Comparison of ENCODE assay signal across 9 cellular contexts in genomic region chr7:93245525-93246432, GRCh38. TPM values are rescaled to one million over a fixed set of nuclear protein-coding genes. Genes with fewer than 3 reads are reported as not detected.
DNase-seq lines count a peak whose midpoint lies in the region; ATAC-seq and TF ChIP-seq lines count a peak whose summit lies in the region.
"Had no signal": no experiment of that assay in that cellular context is flagged by ENCODE, and none has a peak within 500 bp of the region (broad histone marks: within the 10 kb centered on the region; RNA-seq: fewer than 3 reads in every experiment).

No MANE protein-coding gene starts in this region.

- H4K20me1 ChIP-seq in fibroblast of lung (ENCODE audit: control insufficient read depth, extremely low read depth, insufficient read depth, low read length): no peaks in the 10 kb centered on the region

- H3K9me3 ChIP-seq in fibroblast of lung (ENCODE audit: control insufficient read depth, insufficient read depth, low read depth, low read length) (no peaks in the 10 kb centered on the region), parathyroid adenoma (ENCODE audit: control insufficient read depth, low read length) (no peaks in the 10 kb centered on the region)

- H3K4me3 ChIP-seq in HFF-Myc (replicated peaks; ENCODE audit: low read depth, low read length) (no peak overlapping the region), fibroblast of lung (replicated peaks in 1 of 4; ENCODE audit: control extremely low read depth in 1 of 4, insufficient read depth in 1 of 4, low read depth in 3 of 4, low read length in 4 of 4) (no peak overlapping the region), parathyroid adenoma (ENCODE audit: low read depth, low read length) (no peak overlapping the region)

- H3K9ac ChIP-seq in fibroblast of lung (ENCODE audit: insufficient read depth, low read length) (no peak overlapping the region), parathyroid adenoma (no peak overlapping the region)

- ATAC-seq in HG03469 (IDR thresholded peaks at IDR 0.05; ENCODE audit: unreplicated experiment) (no peak), GM19397 (IDR thresholded peaks at IDR 0.05; ENCODE audit: unreplicated experiment) (no peak)

- no peak overlapping the region for H2AFZ ChIP-seq in fibroblast of lung (ENCODE audit: low read length)
- no peak overlapping the region for H2AFZ ChIP-seq in parathyroid adenoma

- H3K4me2 ChIP-seq in fibroblast of lung (ENCODE audit: extremely low read depth, insufficient read depth, low read length): no peak overlapping the region
- no peak overlapping the region for H3K4me2 ChIP-seq in parathyroid adenoma (ENCODE audit: low read length)

- H3K27ac ChIP-seq in RWPE1: no peak overlapping the region
- H3K27ac ChIP-seq in fibroblast of lung (ENCODE audit: insufficient read depth, low read length): no peak overlapping the region
- H3K27ac ChIP-seq in parathyroid adenoma: no peak overlapping the region

- H3K36me3 ChIP-seq in fibroblast of lung (ENCODE audit: control insufficient read depth, insufficient read depth, low read length) (no peaks in the 10 kb centered on the region), parathyroid adenoma (ENCODE audit: control insufficient read depth, insufficient read depth, low read length) (no peaks in the 10 kb centered on the region)

- CTCF ChIA-PET in RWPE1 (lab: Yijun Ruan, JAX): interaction anchor here (0.6 to 1.0 kb wide), 6 partner anchors 10 to 1175 kb away, joined by 3 to 5 read pairs (median 3); no protein-coding TSS in a partner anchor

- POLR2A ChIA-PET in RWPE1 (lab: Yijun Ruan, JAX; ENCODE audit: low non-redundant PET): no interaction called here

- H3K27me3 ChIP-seq in fibroblast of lung (ENCODE audit: control insufficient read depth, insufficient read depth, low read length): no peaks in the 10 kb centered on the region
- H3K27me3 ChIP-seq in parathyroid adenoma (ENCODE audit: control insufficient read depth, insufficient read depth, low read length): no peaks in the 10 kb centered on the region

- H3K79me2 ChIP-seq in fibroblast of lung (ENCODE audit: control insufficient read depth, insufficient read depth, low read length) (no peaks in the 10 kb centered on the region), parathyroid adenoma (peaks cover 11% of the 10 kb centered on the region)

- no peaks in the 10 kb centered on the region for H3K4me1 ChIP-seq in fibroblast of lung (ENCODE audit: control insufficient read depth, extremely low read depth, insufficient read depth, low read length)
- no peaks in the 10 kb centered on the region for H3K4me1 ChIP-seq in parathyroid adenoma

- TF ChIP-seq CTCF in HFF-Myc (IDR thresholded peaks at IDR 0.05; ENCODE audit: low read depth, low read length, missing control alignments) (peak; percentile 12), RWPE1 (conservative IDR thresholded peaks at IDR 0.05; ENCODE audit: low read depth) (peak; percentile 81), fibroblast of lung (conservative IDR thresholded peaks at IDR 0.05 in 1 of 2, IDR thresholded peaks at IDR 0.05 in 1 of 2; ENCODE audit: low read depth in 1 of 2, low read length in 2 of 2) (peak; percentile 13 to 48), parathyroid adenoma (IDR thresholded peaks at IDR 0.05) (peak; percentile 58)

- DNase-seq in CD1c-positive myeloid dendritic cell (ENCODE audit: extremely low spot score) (peak; percentile 51), HFF-Myc (ENCODE audit: extremely low read depth, low read depth) (peak; percentile 7), RWPE1 (ENCODE audit: low spot score) (peak; percentile 10), fibroblast of lung (ENCODE audit: low read depth in 2 of 2) (peak; percentile 29 to 58), GOT3 (lab: John Stamatoyannopoulos, UW) (no peak)

RNA-seq across cellular contexts. Expression of gene VPS50, which starts 13.6 kb away (rescaled TPM):
- 43.7 and 46.4 TPM in 2 replicates for total RNA-seq in fibroblast of lung
- 14.4 and 16.1 TPM in 2 replicates for polyA plus RNA-seq in fibroblast of lung
- 9.1 and 9.3 TPM in 2 replicates for polyA plus RNA-seq in fibroblast of lung (2012)
- 9.7 and 11.5 TPM in 2 replicates for polyA minus RNA-seq in fibroblast of lung (ENCODE audit: low replicate concordance)

RNA-seq across cellular contexts. Expression of gene HEPACAM2, which starts 19.5 kb away (rescaled TPM):
- under 0.01 TPM in 2 replicates for total RNA-seq in fibroblast of lung
- polyA plus RNA-seq in fibroblast of lung: 0.02 TPM in 1 of 2 replicates, not detected in the other
- not detected in 2 replicates for polyA plus RNA-seq in fibroblast of lung (2012)
- polyA minus RNA-seq in fibroblast of lung (ENCODE audit: low replicate concordance): not detected in 2 replicates
- total RNA-seq: mononuclear cell had no signal

Comparison
In these comparisons a context has a peak if more than half of its experiments do, and no peak if none do; other contexts are left out.
1. CTCF ChIP-seq: peak in every context shown above with its lines; median percentile 81 in RWPE1; 58 in parathyroid adenoma; 30 in fibroblast of lung; 12 in HFF-Myc.